ENCODE assay signal across 8 cellular contexts in genomic region chr4:67700119-67700873, GRCh38. TPM values are rescaled to one million over a fixed set of nuclear protein-coding genes. Genes with fewer than 3 reads are reported as not detected.
DNase-seq lines count a peak whose midpoint lies in the region; ATAC-seq and TF ChIP-seq lines count a peak whose summit lies in the region.

No MANE protein-coding gene starts in this region.

- H3K36me3 Mint-ChIP-seq in Calu3 (ENCODE audit: insufficient read depth, unreplicated experiment) = peaks cover 30% of the 10 kb centered on the region

- ATAC-seq in GM19035 (IDR thresholded peaks at IDR 0.05; ENCODE audit: unreplicated experiment) = peak; percentile 14
- ATAC-seq in HG03520 (IDR thresholded peaks at IDR 0.05; ENCODE audit: unreplicated experiment) = peak; percentile 0

- TF ChIP-seq EP300 in ovary (IDR thresholded peaks at IDR 0.05) = no peak

- TF ChIP-seq CTCF in Calu3 (IDR thresholded peaks at IDR 0.05; ENCODE audit: unreplicated experiment) (no peak), VCaP (conservative IDR thresholded peaks at IDR 0.05) (no peak), fibroblast of villous mesenchyme (IDR thresholded peaks at IDR 0.05; ENCODE audit: insufficient read depth, low read depth, low read length) (no peak), ovary (IDR thresholded peaks at IDR 0.05) (no peak)

- H3K9me3 Mint-ChIP-seq in Calu3 (ENCODE audit: low read depth, unreplicated experiment) = no peaks in the 10 kb centered on the region

- H3K4me1 ChIP-seq in ovary (ENCODE audit: insufficient read depth) = no peaks in the 10 kb centered on the region

- CTCF ChIA-PET in Calu3 (lab: Charles Lee) (interaction anchor here (0.9 to 1.5 kb wide), 2 partner anchors 13 to 14 kb away, joined by 3 read pairs; no protein-coding TSS in a partner anchor), HEK293T (lab: Yijun Ruan, JAX) (interaction anchor here (0.6 to 0.7 kb wide), 2 partner anchors 205 to 742 kb away, joined by 3 read pairs; no protein-coding TSS in a partner anchor)

- 12 to 16% (median 15%) methylated on average over 17 of the region's 17 CpGs for WGBS in ovary, 3 donors

- H3K27me3 ChIP-seq in ovary = no peaks in the 10 kb centered on the region

- DNase-seq in Calu3 (no peak), fibroblast of villous mesenchyme (ENCODE audit: low read depth) (peak; percentile 51), ovary (no peak), HEK293T (ENCODE audit: extremely low spot score) (no peak), KBM-7 (no peak)

- H3K27ac Mint-ChIP-seq in Calu3 (ENCODE audit: unreplicated experiment) = peak overlapping the region; percentile 87

- H3K27ac ChIP-seq in VCaP = peak overlapping the region; percentile 79
- H3K27ac ChIP-seq in ovary = peak overlapping the region; percentile 76 to 83

- H3K4me1 Mint-ChIP-seq in Calu3 (ENCODE audit: low read depth, unreplicated experiment) = peaks cover 12% of the 10 kb centered on the region

- no peaks in the 10 kb centered on the region for H3K9me3 ChIP-seq in ovary

- no peaks in the 10 kb centered on the region for H3K36me3 ChIP-seq in ovary

- POLR2A ChIA-PET in HEK293T (lab: Yijun Ruan, JAX) = interaction anchor here (0.9 to 2.4 kb wide), 4 partner anchors 9 to 155 kb away, joined by 3 to 12 read pairs (median 4); partner anchors contain the start of gene CENPC

- no peak for TF ChIP-seq POLR2A in ovary (IDR thresholded peaks at IDR 0.05)

- H3K4me3 Mint-ChIP-seq in Calu3 (ENCODE audit: low read depth, unreplicated experiment) = peak overlapping the region; percentile 91

- no peaks in the 10 kb centered on the region for H3K27me3 Mint-ChIP-seq in Calu3 (ENCODE audit: unreplicated experiment)

- in situ Hi-C loops in KBM-7 (cut with MboI; ENCODE audit: low pct_unique_long_range_greater_than_20kb, low sequenced_read_pairs) = no loop called here

- BruUV-seq in Calu3 (replicated peaks; lab: Mats Ljungman, UMichigan) = TSS peak; percentile 51

- H3K4me3 ChIP-seq in fibroblast of villous mesenchyme (ENCODE audit: low read depth, low read length) (peak overlapping the region; percentile 84), ovary (peak overlapping the region; percentile 75)

- intact Hi-C loops in Calu3 (cut with micrococcal nuclease; ENCODE audit: unreplicated experiment) = no loop called here
- intact Hi-C loops in ovary (cut with DNase I) = loop anchor here in 1 of 4 donors (10.0 kb wide), 1 partner anchor 155 kb away; the partner anchor contains the start of gene CENPC

TF ChIP-seq in HEK293T, 16 proteins besides CTCF, POLR2A, EP300 and RAD21:
- no peak for TF ChIP-seq ZNF384 (IDR thresholded peaks at IDR 0.05)
- TF ChIP-seq CTBP1 (IDR thresholded peaks at IDR 0.05; ENCODE audit: borderline replicate concordance) = no peak
- no peak for TF ChIP-seq HDGF (IDR thresholded peaks at IDR 0.05; ENCODE audit: borderline replicate concordance)
- TF ChIP-seq PKNOX1 (IDR thresholded peaks at IDR 0.05) = no peak
- no peak for TF ChIP-seq SP1 (IDR thresholded peaks at IDR 0.05)
- no peak for TF ChIP-seq FOXK2 (IDR thresholded peaks at IDR 0.05)
- no peak for TF ChIP-seq FOXA1 (IDR thresholded peaks at IDR 0.05)
- TF ChIP-seq TARDBP (IDR thresholded peaks at IDR 0.05) = no peak
- TF ChIP-seq NFRKB (IDR thresholded peaks at IDR 0.05) = no peak
- TF ChIP-seq L3MBTL2 (conservative IDR thresholded peaks at IDR 0.05) = no peak
- TF ChIP-seq LEF1 (IDR thresholded peaks at IDR 0.05; ENCODE audit: borderline replicate concordance) = no peak
- no peak for TF ChIP-seq ARNT (IDR thresholded peaks at IDR 0.05)

RNA-seq across cellular contexts. Expression of gene UBA6, which starts 0.7 kb away (rescaled TPM):
- total RNA-seq in Calu3 (2022) = 66.1 and 70.7 TPM in 2 replicates
- total RNA-seq in fibroblast of villous mesenchyme = 88.1 and 90.8 TPM in 2 replicates
- 10 to 100 TPM; 33.4 to 51.7 (median 40.5) TPM for total RNA-seq in ovary
- 10 to 100 TPM in 1 of 2 donors, 1 to 10 TPM in 1; 7.4 to 16.0 TPM for polyA plus RNA-seq in ovary

RNA-seq across cellular contexts. Expression of gene GNRHR, which starts 53.9 kb away (rescaled TPM):
- total RNA-seq in Calu3 (2022) (not detected in 2 replicates), fibroblast of villous mesenchyme (under 0.01 TPM in 1 of 2 replicates, not detected in the other), ovary (under 1 TPM in 1 of 7 donors, not detected in 6; 0.11 TPM)
- polyA plus RNA-seq in ovary = under 1 TPM; 0.10 to 0.15 TPM
